24 cellular contexts compared by ENCODE assay signal in genomic region chr11:75315439-75315805, GRCh38. TPM values are rescaled to one million over a fixed set of nuclear protein-coding genes. Genes with fewer than 3 reads are reported as not detected.
DNase-seq lines count a peak whose midpoint lies in the region; ATAC-seq, FAIRE-seq and TF ChIP-seq lines count a peak whose summit lies in the region.
"Had no signal": no experiment of that assay in that cellular context is flagged by ENCODE, and none has a peak within 500 bp of the region (broad histone marks: within the 10 kb centered on the region; RNA-seq: fewer than 3 reads in every experiment).

No MANE protein-coding gene starts in this region.

- no peak for TF ChIP-seq POLR2A in H1 (IDR thresholded peaks at IDR 0.05; ENCODE audit: control extremely low read depth in 1 of 2, low read depth in 2 of 2, low read length in 2 of 2)

- no peak overlapping the region for H2BK120ac ChIP-seq in H1 (replicated peaks; ENCODE audit: low read depth, low read length)
- H2BK120ac ChIP-seq in mesendoderm (ENCODE audit: low read depth, low read length) = no peak overlapping the region

- H2BK15ac ChIP-seq in H1 (ENCODE audit: low read length) (no peak overlapping the region), mesendoderm (replicated peaks; ENCODE audit: low read depth) (no peak overlapping the region)

- H3K9me3 Mint-ChIP-seq in naive thymus-derived CD8-positive, alpha-beta T cell = no peaks in the 10 kb centered on the region
- H3K9me3 Mint-ChIP-seq: activated naive CD4-positive, alpha-beta T cell treated with anti-CD3 and anti-CD28 coated beads, Interleukin-2, amount 50 U/mL, for 24 hours; activated T-helper 1 cell treated with anti-CD3 and anti-CD28 coated beads, Interleukin-12 subunit alpha, Interleukin-12 subunit beta, Interleukin-2, Interleukin-4 antibody, amounts not matched to agents 30 ng/mL and 10 ng/mL and 1 ng/mL, durations not matched to agents 14 hours and 24 hours and 36 hours had no signal

- H4K20me1 ChIP-seq in H1 (replicated peaks in 1 of 2; ENCODE audit: control insufficient read depth in 1 of 2, insufficient read depth in 2 of 2, low read length in 2 of 2) = peaks cover 0 to 2% of the 10 kb centered on the region in 2 experiments

- H4K91ac ChIP-seq in H1 (replicated peaks; ENCODE audit: insufficient read length, low read length) = peak overlapping the region; percentile 54

- H2AK5ac ChIP-seq in H1 (ENCODE audit: low read depth, low read length) = no peak overlapping the region
- H2AK5ac ChIP-seq in mesendoderm (ENCODE audit: low read length) = no peak overlapping the region

- no peak overlapping the region for H4K5ac ChIP-seq in H1 (ENCODE audit: insufficient read length, low read depth, low read length)
- no peak overlapping the region for H4K5ac ChIP-seq in mesendoderm (ENCODE audit: low read length)

- H3K4me2 ChIP-seq in H1 (ENCODE audit: insufficient read depth in 1 of 2, low read depth in 2 of 2, low read length in 2 of 2) (no peak overlapping the region), mesendoderm (ENCODE audit: low read length) (no peak overlapping the region)

- H3K79me2 ChIP-seq in H1 (ENCODE audit: control insufficient read depth in 1 of 2, insufficient read depth in 2 of 2, low read length in 2 of 2) (no peaks in the 10 kb centered on the region), mesendoderm (ENCODE audit: control insufficient read depth, insufficient read depth, low read length) (peaks cover 22% of the 10 kb centered on the region)

- peaks cover 33 to 67% (median 49%) of the 10 kb centered on the region in 4 donors for H3K4me1 Mint-ChIP-seq in naive thymus-derived CD8-positive, alpha-beta T cell

- H3K18ac ChIP-seq in H1 (ENCODE audit: extremely low read depth, low read length) (no peak overlapping the region), mesendoderm (ENCODE audit: low read length) (no peak overlapping the region)

- no peak overlapping the region for H2BK12ac ChIP-seq in H1 (ENCODE audit: low read depth, low read length)

- no peak for TF ChIP-seq CTCF in H1 (IDR thresholded peaks at IDR 0.05; ENCODE audit: control extremely low read depth in 1 of 3, insufficient read depth in 1 of 3, low read depth in 1 of 3, low read length in 3 of 3)

- no peaks in the 10 kb centered on the region for H3K27me3 ChIP-seq in H1 (replicated peaks in 1 of 4; ENCODE audit: control insufficient read depth in 3 of 4, extremely low read depth in 1 of 4, insufficient read depth in 3 of 4, low read length in 3 of 4)
- no peaks in the 10 kb centered on the region for H3K27me3 ChIP-seq in mesendoderm (ENCODE audit: insufficient read depth, low read length, poor library complexity)
- H3K27me3 ChIP-seq in effector memory CD4-positive, alpha-beta T cell (replicated peaks; ENCODE audit: control insufficient read depth, insufficient read depth, low read length, poor library complexity, severe bottlenecking) = no peaks in the 10 kb centered on the region
- H3K27me3 ChIP-seq: cardiac muscle cell, ovary, spleen, tibial artery had no signal

- DNase-seq in M059J (ENCODE audit: low read depth) (peak; percentile 38), H1 (ENCODE audit: low read depth in 1 of 2, low spot score in 2 of 2) (no peak), substantia nigra (lab: John Stamatoyannopoulos, UW) (no peak), NCI-H1417 (lab: John Stamatoyannopoulos, UW) (no peak), mesendoderm (no peak)
- DNase-seq in naive thymus-derived CD8-positive, alpha-beta T cell = no peak
- no peak for DNase-seq in effector memory CD4-positive, alpha-beta T cell
- DNase-seq: anterior cingulate cortex; cortex of kidney; GDM1; H7; KG1; NCI-H2029 treated with DMSO at 0.1 percent for 48 hours; NCI-H2227 treated with DMSO at 0.1 percent for 48 hours; ovary; spleen; stimulated activated CD4-positive, alpha-beta T cell treated with anti-CD3 and anti-CD28 coated beads, Interleukin-4, amount 100 ng/mL, for 24 hours; stimulated activated naive CD4-positive, alpha-beta T cell treated with Interleukin-2 at 50 U/mL for 16 hours; T-helper 9 cell; tibial artery had no signal

- peaks cover 0 to 14% (median 0%) of the 10 kb centered on the region in 3 donors for H3K36me3 Mint-ChIP-seq in naive thymus-derived CD8-positive, alpha-beta T cell
- H3K36me3 Mint-ChIP-seq: activated naive CD4-positive, alpha-beta T cell treated with anti-CD3 and anti-CD28 coated beads, Interleukin-2, amount 50 U/mL, for 24 hours had no signal

- CTCF ChIA-PET in H1 (lab: Charles Lee; ENCODE audit: partially characterized antibody) = interaction anchor here (0.9 to 1.4 kb wide), 2 partner anchors 10 to 13 kb away, joined by 3 to 4 read pairs; no protein-coding TSS in a partner anchor

- H3K4me1 ChIP-seq in H1 (replicated peaks in 1 of 4; ENCODE audit: control insufficient read depth in 3 of 4, insufficient read depth in 4 of 4, low read length in 3 of 4) (peaks cover 0 to 5% (median 0%) of the 10 kb centered on the region in 4 experiments; a peak in 3 of 7 replicates), mesendoderm (ENCODE audit: control insufficient read depth, low read depth, low read length) (peaks cover 12% of the 10 kb centered on the region)
- H3K4me1 ChIP-seq in effector memory CD4-positive, alpha-beta T cell (ENCODE audit: control insufficient read depth, insufficient read depth, low read length, poor library complexity, severe bottlenecking) = no peaks in the 10 kb centered on the region

- H2AFZ ChIP-seq in H1 (ENCODE audit: low read length) = no peak overlapping the region

- H4K8ac ChIP-seq in H1 (ENCODE audit: extremely low read depth, insufficient read depth, low read length) = peak overlapping the region; percentile 28; the same call in 1 of the 2 replicates
- H4K8ac ChIP-seq in mesendoderm (ENCODE audit: low read depth, low read length) = no peak overlapping the region

- 77% methylated on average over 6 of the region's 6 CpGs; no CpG with 5 or more reads in 1 of the 2 experiments for WGBS in H1 (ENCODE audit: extremely low coverage in 1 of 2, insufficient coverage in 1 of 2, insufficient read length in 1 of 2, insufficient replicate concordance in 2 of 2, low coverage in 1 of 2, low lambda C conversion rate in 2 of 2, missing lambda C conversion rate in 1 of 2), 2 experiments
- WGBS in mesendoderm (ENCODE audit: extremely low coverage, insufficient coverage, low lambda C conversion rate) = no CpG with 5 or more reads among the region's 6 CpGs

- H3K23ac ChIP-seq in H1 (ENCODE audit: insufficient read length) (no peak overlapping the region), mesendoderm (ENCODE audit: low read length) (no peak overlapping the region)

- H3K4me3 Mint-ChIP-seq in naive thymus-derived CD8-positive, alpha-beta T cell = peak overlapping the region in 1 of 10 donors; percentile 5
- H3K4me3 Mint-ChIP-seq: activated naive CD4-positive, alpha-beta T cell treated with anti-CD3 and anti-CD28 coated beads, Interleukin-2, amount 50 U/mL, for 24 hours; activated T-helper 1 cell treated with anti-CD3 and anti-CD28 coated beads, Interleukin-12 subunit alpha, Interleukin-12 subunit beta, Interleukin-2, Interleukin-4 antibody, amounts not matched to agents 30 ng/mL and 10 ng/mL and 1 ng/mL, durations not matched to agents 14 hours and 24 hours and 36 hours had no signal

- H3K79me1 ChIP-seq in H1 (ENCODE audit: low read depth, low read length) (peaks cover 4% of the 10 kb centered on the region; the same call in 1 of the 2 replicates), mesendoderm (ENCODE audit: low read length) (peaks cover 23% of the 10 kb centered on the region)

- no peaks in the 10 kb centered on the region for H3K23me2 ChIP-seq in H1 (ENCODE audit: low read depth, low read length)

- FAIRE-seq in H1 (lab: Jason Lieb, UNC) = no peak
- FAIRE-seq: endometrium had no signal

- no peak overlapping the region for H3K4ac ChIP-seq in H1 (replicated peaks; ENCODE audit: insufficient read length, low read depth, low read length)
- no peak overlapping the region for H3K4ac ChIP-seq in mesendoderm (ENCODE audit: low read depth, low read length)

- H3K4me3 ChIP-seq in H1 (ENCODE audit: extremely low read depth in 1 of 4, insufficient read depth in 2 of 4, low read depth in 3 of 4, low read length in 4 of 4) = no peak overlapping the region
- H3K4me3 ChIP-seq in mesendoderm (ENCODE audit: low read length) = no peak overlapping the region
- no peak overlapping the region for H3K4me3 ChIP-seq in effector memory CD4-positive, alpha-beta T cell (ENCODE audit: insufficient read depth, low read depth, low read length, poor library complexity, severe bottlenecking)
- H3K4me3 ChIP-seq: cardiac muscle cell, ovary, spleen, tibial artery had no signal

- H3K9me3 ChIP-seq in H1 (ENCODE audit: insufficient read depth in 2 of 2, low read depth in 1 of 2, low read length in 1 of 2) = no peaks in the 10 kb centered on the region
- H3K9me3 ChIP-seq in effector memory CD4-positive, alpha-beta T cell (ENCODE audit: control insufficient read depth, low read length) = no peaks in the 10 kb centered on the region
- H3K9me3 ChIP-seq: ovary, spleen, tibial artery had no signal

- no peak overlapping the region for H3K9ac ChIP-seq in H1 (replicated peaks in 1 of 4; ENCODE audit: extremely low read depth in 1 of 4, low read depth in 3 of 4, low read length in 3 of 4)
- H3K9ac ChIP-seq in mesendoderm (ENCODE audit: low read length) = no peak overlapping the region

- no peak for ATAC-seq in naive thymus-derived CD8-positive, alpha-beta T cell

- no peak overlapping the region for H3K27ac ChIP-seq in H1 (ENCODE audit: low read depth, low read length)
- H3K27ac ChIP-seq in substantia nigra (ENCODE audit: low read depth, low read length, poor library complexity, severe bottlenecking) = peak overlapping the region; percentile 2
- H3K27ac ChIP-seq in mesendoderm (ENCODE audit: low read depth, low read length) = no peak overlapping the region
- no peak overlapping the region for H3K27ac ChIP-seq in effector memory CD4-positive, alpha-beta T cell (ENCODE audit: insufficient read depth, low read length, poor library complexity, severe bottlenecking)
- H3K27ac ChIP-seq: cardiac muscle cell, ovary, tibial artery had no signal

- no peaks in the 10 kb centered on the region for H3K36me3 ChIP-seq in H1 (ENCODE audit: control insufficient read depth in 2 of 4, insufficient read depth in 4 of 4, low read length in 3 of 4)
- H3K36me3 ChIP-seq in mesendoderm (ENCODE audit: control insufficient read depth, insufficient read depth, low read length) = no peaks in the 10 kb centered on the region
- no peaks in the 10 kb centered on the region for H3K36me3 ChIP-seq in effector memory CD4-positive, alpha-beta T cell (ENCODE audit: control insufficient read depth, insufficient read depth, low read length)
- H3K36me3 ChIP-seq: cardiac muscle cell, ovary, tibial artery had no signal

- no peak overlapping the region for H2BK5ac ChIP-seq in H1 (ENCODE audit: low read depth, low read length)
- no peak overlapping the region for H2BK5ac ChIP-seq in mesendoderm (ENCODE audit: low read length)

- H3K56ac ChIP-seq in H1 (replicated peaks; ENCODE audit: insufficient read length, low read depth, low read length) = no peak overlapping the region
- H3K56ac ChIP-seq in mesendoderm (ENCODE audit: low read length) = no peak overlapping the region

- H3K27ac Mint-ChIP-seq in naive thymus-derived CD8-positive, alpha-beta T cell = peak overlapping the region in 8 of 10 donors; percentile 6 to 76 (median 51)
- H3K27ac Mint-ChIP-seq: activated naive CD4-positive, alpha-beta T cell treated with anti-CD3 and anti-CD28 coated beads, Interleukin-2, amount 50 U/mL, for 24 hours; activated T-helper 1 cell treated with anti-CD3 and anti-CD28 coated beads, Interleukin-12 subunit alpha, Interleukin-12 subunit beta, Interleukin-2, Interleukin-4 antibody, amounts not matched to agents 30 ng/mL and 10 ng/mL and 1 ng/mL, durations not matched to agents 14 hours and 24 hours and 36 hours had no signal

- no peak overlapping the region for H3K14ac ChIP-seq in H1 (ENCODE audit: insufficient read length)

- no peak overlapping the region for H2BK20ac ChIP-seq in H1 (ENCODE audit: low read length)

- TF ChIP-seq RAD21 in H1 (IDR thresholded peaks at IDR 0.05 in 1 of 2, conservative IDR thresholded peaks at IDR 0.05 in 1 of 2; ENCODE audit: low read depth in 2 of 2, low read length in 2 of 2) = no peak

- POLR2A ChIA-PET in H1 (lab: Charles Lee; ENCODE audit: partially characterized antibody) = no interaction called here
- POLR2A ChIA-PET in naive thymus-derived CD8-positive, alpha-beta T cell (lab: Charles Lee) = no interaction called here

- no peak for TF ChIP-seq EP300 in H1 (IDR thresholded peaks at IDR 0.05; ENCODE audit: borderline replicate concordance in 1 of 2, low read depth in 2 of 2, low read length in 2 of 2)

- H3K27me3 Mint-ChIP-seq in naive thymus-derived CD8-positive, alpha-beta T cell = no peaks in the 10 kb centered on the region
- H3K27me3 Mint-ChIP-seq: activated naive CD4-positive, alpha-beta T cell treated with anti-CD3 and anti-CD28 coated beads, Interleukin-2, amount 50 U/mL, for 24 hours had no signal

RNA-seq across cellular contexts. Expression of gene ARRB1, which starts 36.0 kb away (rescaled TPM):
- total RNA-seq in M059J (2014; rRNA removed; shearing (Covaris generic)) = 5.8 and 9.1 TPM in 2 replicates
- total RNA-seq in H1 (2021; fragmentation: NEBNext Ultra II Directional; extraction: Animal tissue kit (Norgen Biotek cat#: 25700)) = 24.1 and 31.8 TPM in 2 replicates
- polyA plus RNA-seq in H1 (2011; rRNA removed) = 9.4 and 12.4 TPM in 2 replicates
- polyA plus RNA-seq in H1 (2011; cell fraction: cytosol; rRNA removed) = 14.0 TPM
- polyA plus RNA-seq in H1 (2011; cell fraction: nucleus; rRNA removed) = 16.7 TPM
- polyA plus RNA-seq in H1 (2012, experiment 1 of 2) = 8.9 to 11.1 TPM (median 10.3 TPM) in 4 replicates
- 7.6 TPM for polyA plus RNA-seq in H1 (2012, experiment 2 of 2)
- 26.6 TPM for polyA plus RNA-seq in H1 (2013, experiment 1 of 2)
- 27.4 TPM for polyA plus RNA-seq in H1 (2013, experiment 2 of 2)
- polyA minus RNA-seq in H1 (2011; rRNA and poly(A)+ RNA removed) = 37.7 and 39.1 TPM in 2 replicates
- 16.1 TPM for polyA minus RNA-seq in H1 (2011; cell fraction: cytosol; rRNA and poly(A)+ RNA removed)
- 27.9 TPM for polyA minus RNA-seq in H1 (2011; cell fraction: nucleus; rRNA and poly(A)+ RNA removed)
- total RNA-seq in naive thymus-derived CD8-positive, alpha-beta T cell = 10 to 100 TPM; 60.0 to 65.3 TPM
- 10 to 100 TPM in 1 of 3 donors, 1 to 10 TPM in 2; 7.6 to 12.2 (median 9.0) TPM for polyA plus RNA-seq in naive thymus-derived CD8-positive, alpha-beta T cell
- polyA plus RNA-seq in mesendoderm (2013, experiment 1 of 2) = 42.6 TPM
- 43.2 TPM for polyA plus RNA-seq in mesendoderm (2013, experiment 2 of 2)
